Comparison of ENCODE assay signal across 13 cellular contexts in the genomic region with DNA sequence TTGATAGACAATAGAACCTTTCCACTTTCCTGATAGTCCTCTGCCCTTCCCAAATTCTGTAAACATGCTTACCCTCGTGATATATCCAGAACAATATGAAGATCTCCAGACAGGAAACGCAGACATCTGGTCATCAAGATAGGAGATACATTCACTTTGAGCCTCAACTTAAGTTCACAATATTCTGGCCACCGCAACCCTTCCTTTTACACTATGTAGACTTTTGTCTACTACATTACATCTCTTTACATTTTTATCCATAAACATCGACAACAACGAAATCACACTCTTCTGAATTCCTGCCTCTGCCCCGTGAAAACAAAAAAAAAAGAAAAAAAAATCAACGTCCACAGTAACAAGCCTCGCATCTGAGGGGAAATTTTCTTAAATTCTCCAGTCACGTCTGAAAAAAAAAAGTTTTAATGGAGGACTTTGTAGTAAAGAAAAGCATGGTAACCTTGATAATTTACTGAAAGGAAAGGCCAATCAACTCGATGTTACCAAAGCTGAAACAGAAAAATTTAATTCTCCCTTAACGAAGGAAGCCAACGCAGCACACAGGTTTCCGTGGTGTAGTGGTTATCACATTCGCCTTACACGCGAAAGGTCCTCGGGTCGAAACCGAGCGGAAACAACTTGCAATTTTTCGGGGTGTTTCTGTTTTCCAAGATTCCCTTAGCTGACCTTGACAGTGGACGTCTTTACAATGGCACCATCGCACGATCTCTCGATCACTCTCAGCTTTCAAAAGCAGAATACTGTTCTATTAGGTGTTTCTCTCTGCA. TPM values are rescaled to one million over a fixed set of nuclear protein-coding genes. Genes with fewer than 3 reads are reported as not detected.
A peak's percentile ranks its signal among the peaks of the same experiment; 100 is the strongest.
DNase-seq lines count a peak whose midpoint lies in the region; ATAC-seq and TF ChIP-seq lines count a peak whose summit lies in the region.
"Had no signal": no experiment of that assay in that cellular context is flagged by ENCODE, and none has a peak within 500 bp of the region (broad histone marks: within the 10 kb centered on the region; RNA-seq: fewer than 3 reads in every experiment).

No MANE protein-coding gene starts in this region.

- H3K27ac ChIP-seq in RWPE2 (ENCODE audit: poor library complexity, severe bottlenecking) (no peak overlapping the region), right cardiac atrium (ENCODE audit: low read length) (no peak overlapping the region)
- H3K27ac ChIP-seq: spleen had no signal

- H3K4me3 ChIP-seq in RWPE2 (ENCODE audit: severe bottlenecking): peak overlapping the region; percentile 29
- peak overlapping the region; percentile 6 for H3K4me3 ChIP-seq in fibroblast of pulmonary artery (replicated peaks; ENCODE audit: low read depth, low read length)
- peak overlapping the region; percentile 19 for H3K4me3 ChIP-seq in skeletal muscle cell (ENCODE audit: low read depth, low read length)
- H3K4me3 ChIP-seq in right cardiac atrium (ENCODE audit: low read length): no peak overlapping the region
- H3K4me3 ChIP-seq: spleen had no signal

- peak overlapping the region; percentile 12 for H3K4me3 Mint-ChIP-seq in activated naive CD4-positive, alpha-beta T cell treated with anti-CD3 and anti-CD28 coated beads, Interleukin-2, amount 50 U/mL, for 24 hours
- H3K4me3 Mint-ChIP-seq: activated CD4-positive, alpha-beta T cell treated with anti-CD3 and anti-CD28 coated beads, Interleukin-2, amount 10 ng/mL, durations not matched to agents 24 days and 14 days had no signal

- TF ChIP-seq CTCF in RWPE2 (IDR thresholded peaks at IDR 0.05; ENCODE audit: poor library complexity, severe bottlenecking): no peak
- TF ChIP-seq CTCF in fibroblast of pulmonary artery (IDR thresholded peaks at IDR 0.05; ENCODE audit: low read length, missing control alignments): no peak
- TF ChIP-seq CTCF in GM10248 (IDR thresholded peaks at IDR 0.05; ENCODE audit: control extremely low read depth, extremely low read depth, low read depth, missing control alignments): no peak

- POLR2A ChIA-PET in GM10248 (lab: Yijun Ruan, JAX): no interaction called here

- peaks cover 23% of the 10 kb centered on the region for H3K36me3 Mint-ChIP-seq in activated naive CD4-positive, alpha-beta T cell treated with anti-CD3 and anti-CD28 coated beads, Interleukin-2, amount 50 U/mL, for 24 hours
- H3K36me3 Mint-ChIP-seq in activated naive CD4-positive, alpha-beta T cell treated with anti-CD3 and anti-CD28 coated beads, Interleukin-2, amount 50 U/mL, for 72 hours: peaks cover 63 to 66% of the 10 kb centered on the region in 2 donors

- H3K27me3 Mint-ChIP-seq in activated naive CD4-positive, alpha-beta T cell treated with anti-CD3 and anti-CD28 coated beads, Interleukin-2, amount 50 U/mL, for 24 hours: peaks cover 76% of the 10 kb centered on the region

- H3K9me3 ChIP-seq in RWPE2 (ENCODE audit: severe bottlenecking) (no peaks in the 10 kb centered on the region), right cardiac atrium (ENCODE audit: control insufficient read depth, low read length) (peaks cover 3% of the 10 kb centered on the region)

- H3K27me3 ChIP-seq in RWPE2 (ENCODE audit: insufficient read depth, poor library complexity, severe bottlenecking) (no peaks in the 10 kb centered on the region), right cardiac atrium (ENCODE audit: control insufficient read depth, insufficient read depth) (peaks cover 15% of the 10 kb centered on the region)

- no peak for DNase-seq in activated naive CD4-positive, alpha-beta T cell treated with anti-CD3 and anti-CD28 coated beads, Interleukin-2, amount 50 U/mL, for 72 hours (ENCODE audit: low spot score in 2 of 2)
- DNase-seq in RWPE2 (ENCODE audit: low spot score): no peak
- peak; percentile 38 for DNase-seq in fibroblast of pulmonary artery (ENCODE audit: low read depth)
- DNase-seq in skeletal muscle cell (ENCODE audit: low read depth): no peak
- no peak for DNase-seq in cerebellum (ENCODE audit: low spot score)
- no peak for DNase-seq in GM10248 (ENCODE audit: extremely low spot score)
- no peak for DNase-seq in right cardiac atrium
- DNase-seq: activated CD4-positive, alpha-beta T cell treated with anti-CD3 and anti-CD28 coated beads, Interleukin-2, amount 10 ng/mL, durations not matched to agents 24 days and 14 days; cerebellar nuclear complex; islet precursor cell; KG1; spleen had no signal

- intact Hi-C loops in right cardiac atrium (cut with DNase I): no loop called here

- peak overlapping the region; percentile 87 for H3K27ac Mint-ChIP-seq in activated naive CD4-positive, alpha-beta T cell treated with anti-CD3 and anti-CD28 coated beads, Interleukin-2, amount 50 U/mL, for 24 hours
- H3K27ac Mint-ChIP-seq in activated naive CD4-positive, alpha-beta T cell treated with anti-CD3 and anti-CD28 coated beads, Interleukin-2, amount 50 U/mL, for 72 hours: no peak overlapping the region

- no peak for ATAC-seq in activated naive CD4-positive, alpha-beta T cell treated with anti-CD3 and anti-CD28 coated beads, Interleukin-2, amount 50 U/mL, for 72 hours
- ATAC-seq in RWPE2 (ENCODE audit: low read depth): 0 out of 3 replicates have a peak, but pooled peaks have one; percentile 20
- no peak for ATAC-seq in right cardiac atrium

- peaks cover 10% of the 10 kb centered on the region for H3K4me1 Mint-ChIP-seq in activated naive CD4-positive, alpha-beta T cell treated with anti-CD3 and anti-CD28 coated beads, Interleukin-2, amount 50 U/mL, for 24 hours
- H3K4me1 Mint-ChIP-seq: activated CD4-positive, alpha-beta T cell treated with anti-CD3 and anti-CD28 coated beads, Interleukin-2, amount 10 ng/mL, durations not matched to agents 24 days and 14 days had no signal

- WGBS in right cardiac atrium: 5% methylated on average over 25 of the region's 25 CpGs

- H3K4me1 ChIP-seq in RWPE2 (ENCODE audit: insufficient read depth, poor library complexity, severe bottlenecking) (peaks cover 16% of the 10 kb centered on the region), right cardiac atrium (ENCODE audit: control insufficient read depth, insufficient read depth, low read length) (no peaks in the 10 kb centered on the region)

- CTCF ChIA-PET in GM10248 (lab: Yijun Ruan, JAX): no interaction called here

- H3K36me3 ChIP-seq in RWPE2 (ENCODE audit: low read depth): no peaks in the 10 kb centered on the region
- H3K36me3 ChIP-seq: spleen had no signal

- peaks cover 42% of the 10 kb centered on the region for H3K9me3 Mint-ChIP-seq in activated naive CD4-positive, alpha-beta T cell treated with anti-CD3 and anti-CD28 coated beads, Interleukin-2, amount 50 U/mL, for 24 hours
- peaks cover 38 to 44% of the 10 kb centered on the region in 2 donors for H3K9me3 Mint-ChIP-seq in activated naive CD4-positive, alpha-beta T cell treated with anti-CD3 and anti-CD28 coated beads, Interleukin-2, amount 50 U/mL, for 72 hours

RNA-seq across cellular contexts. Expression of a gene that starts 21.8 kb away (rescaled TPM):
- total RNA-seq in activated naive CD4-positive, alpha-beta T cell treated with anti-CD3 and anti-CD28 coated beads, Interleukin-2, amount 50 U/mL, for 72 hours: not detected
- not detected for total RNA-seq in cerebellum
- not detected for total RNA-seq in right cardiac atrium
- polyA plus RNA-seq in right cardiac atrium: not detected
- total RNA-seq: activated CD4-positive, alpha-beta T cell treated with anti-CD3 and anti-CD28 coated beads, Interleukin-2, amount 10 ng/mL, durations not matched to agents 24 days and 14 days; spleen had no signal
- polyA plus RNA-seq: spleen had no signal

RNA-seq across cellular contexts. Expression of a gene that starts 42.8 kb away (rescaled TPM):
- total RNA-seq in activated naive CD4-positive, alpha-beta T cell treated with anti-CD3 and anti-CD28 coated beads, Interleukin-2, amount 50 U/mL, for 72 hours: 1 to 10 TPM; 1.3 to 2.5 TPM
- total RNA-seq in cerebellum: not detected
- 1 to 10 TPM in 1 of 4 donors, under 1 TPM in 2, not detected in 1; 0.26 to 1.7 (median 0.85) TPM for total RNA-seq in right cardiac atrium
- polyA plus RNA-seq in right cardiac atrium: 0.36 TPM
- total RNA-seq: activated CD4-positive, alpha-beta T cell treated with anti-CD3 and anti-CD28 coated beads, Interleukin-2, amount 10 ng/mL, durations not matched to agents 24 days and 14 days had no signal
